In genomic region chr10:108783897-108784296, GRCh38 we compare ENCODE assay signal across 9 cellular contexts.
DNase-seq lines count a peak whose midpoint lies in the region; ATAC-seq and TF ChIP-seq lines count a peak whose summit lies in the region.
"Had no signal": no experiment of that assay in that cellular context is flagged by ENCODE, and none has a peak within 500 bp of the region (broad histone marks: within the 10 kb centered on the region; RNA-seq: fewer than 3 reads in every experiment).

No MANE protein-coding gene starts in this region.

- POLR2A ChIA-PET in Panc1 (lab: Charles Lee), result no interaction called here

- no peak overlapping the region for H3K27ac Mint-ChIP-seq in immature natural killer cell
- H3K27ac Mint-ChIP-seq: nephron had no signal

- in situ Hi-C loops in Caki2 (cut with HindIII; ENCODE audit: low pct_unique_long_range_greater_than_20kb, low sequenced_read_pairs) (no loop called here), Panc1 (cut with HindIII; ENCODE audit: low pct_unique_long_range_greater_than_20kb, low sequenced_read_pairs) (no loop called here)

- no peaks in the 10 kb centered on the region for H3K36me3 Mint-ChIP-seq in immature natural killer cell

- H3K4me1 Mint-ChIP-seq in immature natural killer cell, result no peaks in the 10 kb centered on the region
- H3K4me1 Mint-ChIP-seq: nephron had no signal

- no peaks in the 10 kb centered on the region for H3K36me3 ChIP-seq in Panc1 (ENCODE audit: control insufficient read depth, insufficient read depth, low read length)

- BruUV-seq in Panc1 (replicated peaks; lab: Mats Ljungman, UMichigan), result no TSS peak

- no peak overlapping the region for H3K4me3 Mint-ChIP-seq in immature natural killer cell
- H3K4me3 Mint-ChIP-seq: nephron had no signal

- CTCF ChIA-PET in Panc1 (lab: Charles Lee), result no interaction called here

- H3K27me3 Mint-ChIP-seq in immature natural killer cell (ENCODE audit: low read depth in 3 of 3), result peaks cover 0 to 3% (median 3%) of the 10 kb centered on the region in 3 donors

- peak; percentile 55 for TF ChIP-seq CTCF in Panc1 (IDR thresholded peaks at IDR 0.05)

- no peaks in the 10 kb centered on the region for H3K4me1 ChIP-seq in Panc1 (ENCODE audit: control insufficient read depth, insufficient read depth, low read length)

- no peak overlapping the region for H3K27ac ChIP-seq in Panc1 (ENCODE audit: low read length)

- no peaks in the 10 kb centered on the region for H3K27me3 ChIP-seq in Panc1 (ENCODE audit: control insufficient read depth, insufficient read depth, low read length)

- DNase-seq in Caki2 (ENCODE audit: low read depth) (peak; percentile 33), Panc1 (ENCODE audit: low read depth, low spot score) (peak; percentile 10), foreskin melanocyte (peak; percentile 35), NCI-H1436 (lab: John Stamatoyannopoulos, UW) (no peak), immature natural killer cell (no peak)
- DNase-seq in activated effector memory CD4-positive, alpha-beta T cell treated with Interleukin-2 at 50 U/mL for 16 hours, result no peak

- no peaks in the 10 kb centered on the region for H3K9me3 ChIP-seq in Panc1 (ENCODE audit: control insufficient read depth, insufficient read depth, low read depth, low read length)

- H3K9me3 Mint-ChIP-seq in immature natural killer cell, result peaks cover 3 to 57% (median 18%) of the 10 kb centered on the region in 6 donors

- intact Hi-C loops in Panc1 (cut with micrococcal nuclease; ENCODE audit: unreplicated experiment), result no loop called here

- no peak overlapping the region for H3K4me3 ChIP-seq in Panc1 (ENCODE audit: low read depth in 2 of 2, low read length in 2 of 2)

- ATAC-seq in GM18858 (IDR thresholded peaks at IDR 0.05; ENCODE audit: unreplicated experiment), result peak; percentile 67
- ATAC-seq in HG03139 (IDR thresholded peaks at IDR 0.05; ENCODE audit: unreplicated experiment), result peak; percentile 66
- ATAC-seq in Panc1, result no peak

Comparison
In these comparisons a context has a peak if more than half of its experiments do, and no peak if none do; other contexts are left out.
1. DNase-seq: peak in Caki2 (single experiment), Panc1 (single experiment) and foreskin melanocyte (single experiment); none in activated effector memory CD4-positive, alpha-beta T cell treated with Interleukin-2 at 50 U/mL for 16 hours (single experiment), NCI-H1436 (single experiment) and immature natural killer cell (0 of 3).